19 cellular contexts compared by ENCODE assay signal in genomic region chr5:77213601-77214000, GRCh38.
"Had no signal": no experiment of that assay in that cellular context is flagged by ENCODE, and none has a peak within 500 bp of the region (broad histone marks: within the 10 kb centered on the region; RNA-seq: fewer than 3 reads in every experiment).

No MANE protein-coding gene starts in this region.

- H3K4me3 Mint-ChIP-seq: natural killer cell treated with Interleukin-12 subunit alpha and Interleukin-12 subunit beta and Interleukin-15 and Interleukin-18, amount 100 ng/mL, for 72 hours; neural progenitor cell had no signal

- H3K36me3 Mint-ChIP-seq: natural killer cell treated with Interleukin-12 subunit alpha and Interleukin-12 subunit beta and Interleukin-15 and Interleukin-18, amount 100 ng/mL, for 72 hours had no signal

- DNase-seq: effector CD8-positive, alpha-beta T cell; heart left ventricle; hippocampal formation; left colon; left ventricle myocardium superior; mesenchymal stem cell; midbrain; nucleus accumbens; ovary; sigmoid colon; stimulated activated naive CD4-positive, alpha-beta T cell; stomach; substantia nigra; trophoblast cell had no signal

- H3K9me3 Mint-ChIP-seq: natural killer cell treated with Interleukin-12 subunit alpha and Interleukin-12 subunit beta and Interleukin-15 and Interleukin-18, amount 100 ng/mL, for 72 hours had no signal

- H3K27ac ChIP-seq: heart left ventricle, neural progenitor cell, ovary, right atrium auricular region, sigmoid colon, skin epidermis, stomach, thoracic aorta had no signal

- H3K27ac Mint-ChIP-seq: natural killer cell treated with Interleukin-12 subunit alpha and Interleukin-12 subunit beta and Interleukin-15 and Interleukin-18, amount 100 ng/mL, for 72 hours; neural progenitor cell had no signal
